12 cellular contexts compared by ENCODE assay signal in genomic region chr5:69374911-69375446, GRCh38. TPM values are rescaled to one million over a fixed set of nuclear protein-coding genes. Genes with fewer than 3 reads are reported as not detected.
DNase-seq lines count a peak whose midpoint lies in the region; ATAC-seq lines count a peak whose summit lies in the region.
"Had no signal": no experiment of that assay in that cellular context is flagged by ENCODE, and none has a peak within 500 bp of the region (broad histone marks: within the 10 kb centered on the region; RNA-seq: fewer than 3 reads in every experiment).

No MANE protein-coding gene starts in this region.

- intact Hi-C loops in left cardiac atrium (cut with DNase I) = no loop called here

- DNase-seq in NAMALWA (ENCODE audit: low spot score) (peak; percentile 66), left cardiac atrium (no peak), medulla oblongata (ENCODE audit: extremely low spot score) (no peak), hippocampal formation (lab: John Stamatoyannopoulos, UW) (no peak)
- no peak for DNase-seq in stimulated activated CD4-positive, alpha-beta T cell treated with anti-CD3 and anti-CD28 coated beads, Interleukin-12 subunit alpha, Interleukin-12 subunit beta, amount 100 ng/mL, for 4 hours
- DNase-seq: caudate nucleus, GOT3, midbrain, right lobe of liver had no signal

- ATAC-seq in GM18502 (IDR thresholded peaks at IDR 0.05; ENCODE audit: poor library complexity, unreplicated experiment) (peak; percentile 77), GM19455 (IDR thresholded peaks at IDR 0.05; ENCODE audit: unreplicated experiment) (peak; percentile 72), HG02938 (IDR thresholded peaks at IDR 0.05; ENCODE audit: unreplicated experiment) (peak; percentile 75), left cardiac atrium (no peak)
- ATAC-seq: right lobe of liver had no signal

RNA-seq across cellular contexts. Expression of gene RAD17, which starts 5.4 kb away (rescaled TPM):
- total RNA-seq in left cardiac atrium = 10 to 100 TPM; 15.0 to 17.4 TPM

RNA-seq across cellular contexts. Expression of gene AK6, which starts 5.7 kb away (rescaled TPM):
- 10 to 100 TPM; 34.4 to 36.1 TPM for total RNA-seq in left cardiac atrium

RNA-seq across cellular contexts. Expression of gene TAF9, which starts 5.7 kb away (rescaled TPM):
- 10 to 100 TPM; 31.2 to 42.1 TPM for total RNA-seq in left cardiac atrium

RNA-seq across cellular contexts. Expression of gene MARVELD2, which starts 39.9 kb away (rescaled TPM):
- 1 to 10 TPM; 2.0 to 2.2 TPM for total RNA-seq in left cardiac atrium

RNA-seq across cellular contexts. Expression of gene CCDC125, which starts 42.4 kb away (rescaled TPM):
- total RNA-seq in left cardiac atrium = 1 to 10 TPM; 3.5 to 3.7 TPM

Comparison
In these comparisons a context has a peak if more than half of its experiments do, and no peak if none do; other contexts are left out.
1. ATAC-seq: peak in GM18502 (single experiment), GM19455 (single experiment) and HG02938 (single experiment); none in left cardiac atrium (0 of 2).